Comparison of ENCODE assay signal across 19 cellular contexts in genomic region chrX:149283853-149284252, GRCh38.
DNase-seq lines count a peak whose midpoint lies in the region; ATAC-seq, FAIRE-seq and TF ChIP-seq lines count a peak whose summit lies in the region.
"Had no signal": no experiment of that assay in that cellular context is flagged by ENCODE, and none has a peak within 500 bp of the region (broad histone marks: within the 10 kb centered on the region; RNA-seq: fewer than 3 reads in every experiment).

No MANE protein-coding gene starts in this region.

- in situ Hi-C loops in HepG2 (cut with HindIII; ENCODE audit: extremely low pct_ligation_motif_present, low pct_unique_long_range_greater_than_20kb), result loop anchor here (25.0 kb wide), 1 partner anchor 1222 kb away; no protein-coding TSS in a partner anchor

- no peaks in the 10 kb centered on the region for H3K9me3 Mint-ChIP-seq in activated naive CD8-positive, alpha-beta T cell treated with anti-CD3 and anti-CD28 coated beads for 36 hours
- peaks cover 0 to 5% of the 10 kb centered on the region in 2 donors for H3K9me3 Mint-ChIP-seq in stimulated activated naive CD8-positive, alpha-beta T cell treated with anti-CD3 and anti-CD28 coated beads, Interleukin-15, amount 100 ng/mL, for 72 hours
- H3K9me3 Mint-ChIP-seq: CD14-positive monocyte; CD8-positive, alpha-beta T cell; HFFc6 had no signal

- ATAC-seq in HepG2 (no peak), right lobe of liver (no peak), HG03039 (IDR thresholded peaks at IDR 0.05; ENCODE audit: unreplicated experiment) (no peak)
- no peak for ATAC-seq in stimulated activated naive CD8-positive, alpha-beta T cell treated with anti-CD3 and anti-CD28 coated beads, Interleukin-15, amount 100 ng/mL, for 72 hours
- ATAC-seq: CD8-positive, alpha-beta T cell had no signal

- no peak for TF ChIP-seq RAD21 in HepG2 (CRISPR knock-in tag; IDR thresholded peaks at IDR 0.05)

- POLR2A ChIA-PET in HepG2 (lab: Yijun Ruan, JAX), result no interaction called here

- DNase-seq in HepG2 (ENCODE audit: low spot score) (no peak), right lobe of liver (no peak), esophagus squamous epithelium (lab: John Stamatoyannopoulos, UW) (no peak)
- no peak for DNase-seq in activated naive CD8-positive, alpha-beta T cell treated with anti-CD3 and anti-CD28 coated beads for 36 hours
- no peak for DNase-seq in stimulated activated naive CD8-positive, alpha-beta T cell treated with anti-CD3 and anti-CD28 coated beads, Interleukin-15, amount 100 ng/mL, for 72 hours
- DNase-seq: CD8-positive, alpha-beta T cell; COR-L47; DMS153; DMS79 treated with DMSO at 0.1 percent for 48 hours; EL; GOT3; HFFc6 had no signal

- CTCF ChIA-PET in HepG2 (lab: Yijun Ruan, JAX; ENCODE audit: low intra/inter-chr PET ratio, low total read pairs), result no interaction called here

- no peaks in the 10 kb centered on the region for H3K4me1 ChIP-seq in HepG2 (ENCODE audit: insufficient read depth, low read length)
- H3K4me1 ChIP-seq in right lobe of liver, result no peaks in the 10 kb centered on the region
- H3K4me1 ChIP-seq in esophagus squamous epithelium, result no peaks in the 10 kb centered on the region
- H3K4me1 ChIP-seq: HAP-1 had no signal

- peak overlapping the region; percentile 84 for H3K27ac Mint-ChIP-seq in activated naive CD8-positive, alpha-beta T cell treated with anti-CD3 and anti-CD28 coated beads for 36 hours
- H3K27ac Mint-ChIP-seq in stimulated activated naive CD8-positive, alpha-beta T cell treated with anti-CD3 and anti-CD28 coated beads, Interleukin-15, amount 100 ng/mL, for 72 hours, result peak overlapping the region; percentile 88 to 97
- H3K27ac Mint-ChIP-seq: CD14-positive monocyte; CD8-positive, alpha-beta T cell; HFFc6 had no signal

- H3K4me1 Mint-ChIP-seq in activated naive CD8-positive, alpha-beta T cell treated with anti-CD3 and anti-CD28 coated beads for 36 hours, result peaks cover 13% of the 10 kb centered on the region
- peaks cover 39% of the 10 kb centered on the region for H3K4me1 Mint-ChIP-seq in stimulated activated naive CD8-positive, alpha-beta T cell treated with anti-CD3 and anti-CD28 coated beads, Interleukin-15, amount 100 ng/mL, for 72 hours
- H3K4me1 Mint-ChIP-seq: CD14-positive monocyte had no signal

- H2AFZ ChIP-seq in HepG2 (ENCODE audit: low read length), result no peak overlapping the region

- no peaks in the 10 kb centered on the region for H3K36me3 Mint-ChIP-seq in activated naive CD8-positive, alpha-beta T cell treated with anti-CD3 and anti-CD28 coated beads for 36 hours
- H3K36me3 Mint-ChIP-seq: CD14-positive monocyte; CD8-positive, alpha-beta T cell had no signal

- H3K4me3 ChIP-seq in HepG2 (replicated peaks in 1 of 3; ENCODE audit: insufficient read depth in 1 of 3, low read depth in 2 of 3, low read length in 3 of 3), result no peak overlapping the region
- H3K4me3 ChIP-seq in right lobe of liver, result no peak overlapping the region
- no peak overlapping the region for H3K4me3 ChIP-seq in esophagus squamous epithelium
- H3K4me3 ChIP-seq: HAP-1 had no signal

- intact Hi-C loops in HepG2 (cut with micrococcal nuclease; ENCODE audit: unreplicated experiment), result no loop called here
- intact Hi-C loops in right lobe of liver (cut with DNase I), result no loop called here
- intact Hi-C loops in esophagus squamous epithelium (cut with DNase I), result no loop called here

- no peaks in the 10 kb centered on the region for H3K9me3 ChIP-seq in HepG2 (ENCODE audit: low read length)
- H3K9me3 ChIP-seq in right lobe of liver, result no peaks in the 10 kb centered on the region
- H3K9me3 ChIP-seq in esophagus squamous epithelium, result no peaks in the 10 kb centered on the region
- H3K9me3 ChIP-seq: HAP-1 had no signal

- no peak overlapping the region for H3K4me3 Mint-ChIP-seq in activated naive CD8-positive, alpha-beta T cell treated with anti-CD3 and anti-CD28 coated beads for 36 hours
- no peak overlapping the region for H3K4me3 Mint-ChIP-seq in stimulated activated naive CD8-positive, alpha-beta T cell treated with anti-CD3 and anti-CD28 coated beads, Interleukin-15, amount 100 ng/mL, for 72 hours
- H3K4me3 Mint-ChIP-seq: CD14-positive monocyte; CD8-positive, alpha-beta T cell; HFFc6 had no signal

- no peaks in the 10 kb centered on the region for H3K79me2 ChIP-seq in HepG2 (ENCODE audit: insufficient read depth, low read length)

- no peak for TF ChIP-seq POLR2A in HepG2 (IDR thresholded peaks at IDR 0.05; ENCODE audit: insufficient read depth in 1 of 2, low read depth in 2 of 2, low read length in 2 of 2)
- no peak for TF ChIP-seq POLR2A in right lobe of liver (IDR thresholded peaks at IDR 0.05)
- no peak for TF ChIP-seq POLR2A in esophagus squamous epithelium (IDR thresholded peaks at IDR 0.05)

- H3K9ac ChIP-seq in HepG2 (ENCODE audit: insufficient read depth, low read depth, low read length), result no peak overlapping the region

- H4K20me1 ChIP-seq in HepG2 (ENCODE audit: insufficient read depth, low read length), result no peaks in the 10 kb centered on the region

- no peak overlapping the region for H3K27ac ChIP-seq in HepG2 (ENCODE audit: extremely low read length, insufficient read depth, low read length)
- H3K27ac ChIP-seq in right lobe of liver, result no peak overlapping the region
- H3K27ac ChIP-seq in esophagus squamous epithelium, result no peak overlapping the region

- TF ChIP-seq CTCF in HepG2 (CRISPR knock-in tag; IDR thresholded peaks at IDR 0.05) (no peak), right lobe of liver (IDR thresholded peaks at IDR 0.05) (no peak), esophagus squamous epithelium (IDR thresholded peaks at IDR 0.05) (no peak)

- H3K36me3 ChIP-seq in HepG2 (replicated peaks in 1 of 2; ENCODE audit: control insufficient read depth in 1 of 2, insufficient read depth in 2 of 2, low read length in 2 of 2) (no peaks in the 10 kb centered on the region), right lobe of liver (no peaks in the 10 kb centered on the region), esophagus squamous epithelium (no peaks in the 10 kb centered on the region)
- H3K36me3 ChIP-seq: HAP-1 had no signal

- no TSS peak for BruUV-seq in HepG2 (replicated peaks; lab: Mats Ljungman, UMichigan)

- FAIRE-seq in HepG2 (lab: Jason Lieb, UNC), result no peak
- FAIRE-seq in colon (lab: Jason Lieb, UNC), result peak; percentile 24
- FAIRE-seq: D721Med, G401.6, GM12891 had no signal

- H3K27me3 ChIP-seq in HepG2 (ENCODE audit: control insufficient read depth in 1 of 2, insufficient read depth in 2 of 2, low read length in 2 of 2) (no peaks in the 10 kb centered on the region), right lobe of liver (no peaks in the 10 kb centered on the region), esophagus squamous epithelium (no peaks in the 10 kb centered on the region)

- H3K27me3 Mint-ChIP-seq in activated naive CD8-positive, alpha-beta T cell treated with anti-CD3 and anti-CD28 coated beads for 36 hours, result no peaks in the 10 kb centered on the region
- no peaks in the 10 kb centered on the region for H3K27me3 Mint-ChIP-seq in stimulated activated naive CD8-positive, alpha-beta T cell treated with anti-CD3 and anti-CD28 coated beads, Interleukin-15, amount 100 ng/mL, for 72 hours

- no peak overlapping the region for H3K4me2 ChIP-seq in HepG2 (ENCODE audit: low read depth, low read length)

- TF ChIP-seq EP300 in HepG2 (IDR thresholded peaks at IDR 0.05; ENCODE audit: low read depth in 2 of 2, low read length in 2 of 2), result no peak
- no peak for TF ChIP-seq EP300 in HepG2 (CRISPR knock-in tag; IDR thresholded peaks at IDR 0.05; ENCODE audit: borderline replicate concordance)

TF ChIP-seq in HepG2, 621 proteins besides CTCF, POLR2A, EP300 and RAD21:
- TF ChIP-seq ZNF577 (CRISPR knock-in tag; IDR thresholded peaks at IDR 0.05; ENCODE audit: borderline replicate concordance, low read depth), result no peak
- no peak for TF ChIP-seq SRF (IDR thresholded peaks at IDR 0.05; ENCODE audit: low read depth, low read length)
- peak; percentile 47 to 81 for TF ChIP-seq MAFK (conservative IDR thresholded peaks at IDR 0.05 in 1 of 2, IDR thresholded peaks at IDR 0.05 in 1 of 2; ENCODE audit: low read length in 2 of 2)
- peak; percentile 79 for TF ChIP-seq MAFF (IDR thresholded peaks at IDR 0.05; ENCODE audit: low read depth, low read length)
